8 cellular contexts compared by ENCODE assay signal in genomic region chr1:160830321-160831153, GRCh38. TPM values are rescaled to one million over a fixed set of nuclear protein-coding genes. Genes with fewer than 3 reads are reported as not detected.
A peak's percentile ranks its signal among the peaks of the same experiment; 100 is the strongest.
DNase-seq lines count a peak whose midpoint lies in the region; ATAC-seq, FAIRE-seq and TF ChIP-seq lines count a peak whose summit lies in the region.

No MANE protein-coding gene starts in this region.

- no peak overlapping the region for H3K4me3 ChIP-seq in bronchial epithelial cell (ENCODE audit: low read depth, low read length)
- H3K4me3 ChIP-seq in lower lobe of right lung, result no peak overlapping the region

- ATAC-seq in lower lobe of right lung, result peak; percentile 71 to 74
- no peak for ATAC-seq in GM21360 (IDR thresholded peaks at IDR 0.05; ENCODE audit: unreplicated experiment)

- H3K27ac ChIP-seq in lower lobe of right lung, result no peak overlapping the region

- H3K36me3 ChIP-seq in bronchial epithelial cell (ENCODE audit: control insufficient read depth, insufficient read depth, low read length) (no peaks in the 10 kb centered on the region), lower lobe of right lung (no peaks in the 10 kb centered on the region)

- H3K27me3 ChIP-seq in bronchial epithelial cell (ENCODE audit: control insufficient read depth, insufficient read depth, low read length) (peaks cover 2% of the 10 kb centered on the region), lower lobe of right lung (ENCODE audit: low read depth) (no peaks in the 10 kb centered on the region)

- intact Hi-C loops in lower lobe of right lung (cut with DNase I), result loop anchor here (10.0 kb wide), 1 partner anchor 124 kb away; the partner anchor contains the start of gene ITLN2

- peak; percentile 79 for TF ChIP-seq CTCF in bronchial epithelial cell (IDR thresholded peaks at IDR 0.05; ENCODE audit: insufficient read depth, low read length, severe bottlenecking)
- TF ChIP-seq CTCF in lower lobe of right lung (IDR thresholded peaks at IDR 0.05), result peak; percentile 61

- no peaks in the 10 kb centered on the region for H3K9me3 ChIP-seq in lower lobe of right lung

- no peak for FAIRE-seq in bronchial epithelial cell (lab: Jason Lieb, UNC)

- no peaks in the 10 kb centered on the region for H3K4me1 ChIP-seq in lower lobe of right lung

- peak; percentile 59 for DNase-seq in NCI-H2227 (lab: John Stamatoyannopoulos, UW; ENCODE audit: unreplicated experiment)
- no peak for DNase-seq in NCI-H2227 treated with DMSO at 0.1 percent for 48 hours (lab: John Stamatoyannopoulos, UW)
- peak; percentile 34 for DNase-seq in MV-4-11 (lab: John Stamatoyannopoulos, UW)
- DNase-seq in activated CD4-positive, CD25-positive, alpha-beta regulatory T cell (lab: John Stamatoyannopoulos, UW), result peak; percentile 57 to 74 (median 65)
- DNase-seq in bronchial epithelial cell (ENCODE audit: low read depth), result peak; percentile 55
- DNase-seq in lower lobe of right lung, result peak; percentile 80
- peak; percentile 65 for DNase-seq in stimulated activated CD8-positive, alpha-beta memory T cell treated with anti-CD3 and anti-CD28 coated beads, Interleukin-4, amount 100 ng/mL, for 24 hours (ENCODE audit: low read depth)

RNA-seq across cellular contexts. Expression of gene CD244, which starts 32.1 kb away (rescaled TPM):
- total RNA-seq in bronchial epithelial cell (under 0.01 TPM in 2 replicates), lower lobe of right lung (4.5 TPM)

RNA-seq across cellular contexts. Expression of gene LY9, which starts 34.6 kb away (rescaled TPM):
- total RNA-seq in bronchial epithelial cell (under 0.01 TPM in 1 of 2 replicates, not detected in the other), lower lobe of right lung (1.8 TPM)

RNA-seq across cellular contexts. Expression of gene ITLN1, which starts 54.4 kb away (rescaled TPM):
- total RNA-seq in bronchial epithelial cell, result not detected in 2 replicates
- total RNA-seq in lower lobe of right lung, result 2.7 TPM
